Comparison of ENCODE assay signal across 16 cellular contexts in the genomic region with DNA sequence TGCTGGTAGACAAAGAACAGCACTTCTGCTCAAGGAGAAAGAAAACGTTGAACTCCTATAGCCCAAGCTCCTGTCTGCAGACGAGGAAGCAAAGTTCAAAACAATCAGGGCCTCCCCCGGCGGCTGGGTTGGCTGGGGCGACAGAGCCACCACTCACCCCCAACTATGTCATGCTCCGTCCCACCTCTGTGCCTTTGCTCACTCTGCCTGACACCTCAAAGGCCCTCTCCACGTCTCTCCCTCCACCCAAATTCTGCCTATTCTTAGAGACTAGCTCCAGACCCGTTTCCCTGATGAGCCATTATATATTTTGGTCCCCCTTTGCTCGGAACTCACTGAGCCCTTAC.
DNase-seq lines count a peak whose midpoint lies in the region; ATAC-seq and TF ChIP-seq lines count a peak whose summit lies in the region.
"Had no signal": no experiment of that assay in that cellular context is flagged by ENCODE, and none has a peak within 500 bp of the region (broad histone marks: within the 10 kb centered on the region; RNA-seq: fewer than 3 reads in every experiment).

No MANE protein-coding gene starts in this region.

- intact Hi-C loops in right cardiac atrium (cut with DNase I): no loop called here
- intact Hi-C loops in left ventricle myocardium superior (cut with micrococcal nuclease): no loop called here
- intact Hi-C loops in gastrocnemius medialis (cut with DNase I; ENCODE audit: low total_unique reads): loop anchor here (5.0 kb wide), 3 partner anchors 304 to 969 kb away; partner anchors contain the start of genes RPLP1, TLE3 and UACA
- intact Hi-C loops in aorta (cut with DNase I): loop anchor here (10.0 kb wide), 4 partner anchors 189 to 681 kb away; partner anchors contain the start of gene TLE3 (in 1 of the 2)
- intact Hi-C loops in head of caudate nucleus (cut with DNase I): no loop called here

- H3K27ac ChIP-seq in right cardiac atrium (ENCODE audit: low read length) (peak overlapping the region; percentile 57), gastrocnemius medialis (peak overlapping the region; percentile 52 to 68 (median 62)), aorta (ENCODE audit: low read depth in 1 of 2, low read length in 2 of 2) (peak overlapping the region; percentile 94 to 98)
- H3K27ac ChIP-seq: A549, Peyer's patch had no signal

- TF ChIP-seq CTCF in gastrocnemius medialis (IDR thresholded peaks at IDR 0.05 in 4 of 5, conservative IDR thresholded peaks at IDR 0.05 in 1 of 5): no peak

- H3K36me3 ChIP-seq in gastrocnemius medialis (no peaks in the 10 kb centered on the region), aorta (ENCODE audit: control insufficient read depth in 1 of 2, insufficient read depth in 2 of 2, low read length in 1 of 2) (no peaks in the 10 kb centered on the region)
- H3K36me3 ChIP-seq: HAP-1, Peyer's patch had no signal

- TF ChIP-seq POLR2A in gastrocnemius medialis (IDR thresholded peaks at IDR 0.05): no peak

- H3K4me3 ChIP-seq in right cardiac atrium (ENCODE audit: low read length) (no peak overlapping the region), gastrocnemius medialis (no peak overlapping the region), aorta (ENCODE audit: low read length in 2 of 2) (no peak overlapping the region)
- H3K4me3 ChIP-seq: A549, HAP-1, Peyer's patch had no signal

- ATAC-seq in right cardiac atrium (peak in 1 of 2 donors; percentile 63), left ventricle myocardium superior (no peak), gastrocnemius medialis (no peak), aorta (ENCODE audit: low FRiP score) (no peak)
- ATAC-seq: A549 had no signal

- H3K4me1 ChIP-seq in right cardiac atrium (ENCODE audit: control insufficient read depth, insufficient read depth, low read length) (peaks cover 5% of the 10 kb centered on the region), gastrocnemius medialis (peaks cover 29 to 37% of the 10 kb centered on the region in 2 donors), aorta (ENCODE audit: control insufficient read depth in 1 of 2, insufficient read depth in 2 of 2, low read length in 2 of 2) (no peaks in the 10 kb centered on the region)
- H3K4me1 ChIP-seq: HAP-1 had no signal

- H3K27me3 ChIP-seq in right cardiac atrium (ENCODE audit: control insufficient read depth, insufficient read depth) (no peaks in the 10 kb centered on the region), gastrocnemius medialis (no peaks in the 10 kb centered on the region), aorta (ENCODE audit: control insufficient read depth in 1 of 2, insufficient read depth in 2 of 2, low read length in 1 of 2) (no peaks in the 10 kb centered on the region)
- H3K27me3 ChIP-seq: Peyer's patch had no signal

- DNase-seq in right cardiac atrium (no peak), left ventricle myocardium superior (no peak), islet precursor cell (peak; percentile 60), gastrocnemius medialis (no peak), aorta (no peak), head of caudate nucleus (no peak), inferior parietal cortex (ENCODE audit: extremely low spot score) (no peak)
- DNase-seq in activated naive CD4-positive, alpha-beta T cell treated with anti-CD3 and anti-CD28 coated beads, Interleukin-2, amount 50 U/mL, for 16 hours: no peak
- DNase-seq: Caco-2; CD4-positive, alpha-beta T cell; GF-D8; NCI-H1092 treated with DMSO at 0.1 percent for 48 hours; NCI-H2081 treated with DMSO at 0.1 percent for 48 hours had no signal

- H3K9me3 ChIP-seq in right cardiac atrium (ENCODE audit: control insufficient read depth, low read length) (no peaks in the 10 kb centered on the region), gastrocnemius medialis (no peaks in the 10 kb centered on the region), aorta (ENCODE audit: control insufficient read depth, low read length) (no peaks in the 10 kb centered on the region)
- H3K9me3 ChIP-seq: Caco-2, HAP-1 had no signal

- in situ Hi-C loops in gastrocnemius medialis (cut with MboI; ENCODE audit: low sequenced_read_pairs in 4 of 4): no loop called here

- WGBS in right cardiac atrium: 66% methylated on average over 9 of the region's 9 CpGs
- 80 to 85% methylated on average over 9 of the region's 9 CpGs for WGBS in aorta, 2 donors

Comparison
In these comparisons a context has a peak if more than half of its experiments do, and no peak if none do; other contexts are left out.
1. intact Hi-C loops: an anchor here in gastrocnemius medialis (5.0 kb wide) and aorta (10.0 kb wide); none called in right cardiac atrium, left ventricle myocardium superior and head of caudate nucleus.